Comparison of ENCODE assay signal across 7 cellular contexts in genomic region chr10:111171183-111171582, GRCh38.
"Had no signal": no experiment of that assay in that cellular context is flagged by ENCODE, and none has a peak within 500 bp of the region (broad histone marks: within the 10 kb centered on the region; RNA-seq: fewer than 3 reads in every experiment).

No MANE protein-coding gene starts in this region.

- H3K27ac Mint-ChIP-seq: IgD-negative memory B cell had no signal

- H3K4me3 Mint-ChIP-seq: IgD-negative memory B cell had no signal

- H3K27ac ChIP-seq: HL-60 had no signal

- ATAC-seq: HepG2 had no signal

- H3K4me1 Mint-ChIP-seq: IgD-negative memory B cell had no signal

- H3K36me3 Mint-ChIP-seq: IgD-negative memory B cell had no signal

- FAIRE-seq: HepG2, HTR-8/SVneo had no signal

- DNase-seq: IMR-90, KBM-7, KG1 had no signal
